In the genomic region with DNA sequence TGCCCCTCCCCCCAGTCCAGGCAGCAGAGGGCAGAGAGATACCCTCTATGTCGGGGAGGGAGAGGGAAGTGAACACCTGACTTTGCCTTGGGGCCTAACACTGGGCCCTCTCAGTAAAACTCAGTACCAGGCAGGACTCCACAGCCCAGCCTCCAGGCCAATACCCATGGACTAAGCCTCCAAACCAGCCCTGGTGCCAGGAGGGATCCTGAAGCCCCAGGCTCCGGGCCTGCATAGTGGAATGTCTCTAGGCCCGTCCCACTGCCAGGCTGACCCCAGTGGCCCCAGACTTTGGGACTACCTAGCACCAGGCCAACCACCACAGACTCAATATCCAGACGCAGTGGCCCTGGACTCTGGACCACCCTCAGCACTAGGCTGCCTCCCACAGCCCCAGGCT, we compare ENCODE assay signal across 24 cellular contexts.
"Had no signal": no experiment of that assay in that cellular context is flagged by ENCODE, and none has a peak within 500 bp of the region (broad histone marks: within the 10 kb centered on the region; RNA-seq: fewer than 3 reads in every experiment).

No MANE protein-coding gene starts in this region.

- H3K9me3 Mint-ChIP-seq: dendritic cell treated with granulocyte-macrophage colony-stimulating factor and Interleukin-4, amounts not matched to agents 40 ng/mL and 50 ng/mL, for 4 days; effector memory CD8-positive, alpha-beta T cell had no signal

- H3K27me3 ChIP-seq: colonic mucosa, gastrocnemius medialis, heart right ventricle, left lung had no signal

- H3K9me3 ChIP-seq: colonic mucosa, esophagus squamous epithelium, gastrocnemius medialis, lower lobe of right lung, mucosa of descending colon had no signal

- H3K4me3 Mint-ChIP-seq: dendritic cell treated with granulocyte-macrophage colony-stimulating factor and Interleukin-4, amounts not matched to agents 40 ng/mL and 50 ng/mL, for 4 days; effector memory CD8-positive, alpha-beta T cell; endodermal cell; mesothelial cell of epicardium; naive B cell had no signal

- H3K27ac Mint-ChIP-seq: dendritic cell treated with granulocyte-macrophage colony-stimulating factor and Interleukin-4, amounts not matched to agents 40 ng/mL and 50 ng/mL, for 4 days; effector memory CD8-positive, alpha-beta T cell; endodermal cell; mesothelial cell of epicardium; naive B cell had no signal

- H3K4me1 ChIP-seq: colonic mucosa, gastrocnemius medialis, left lung had no signal

- H3K27ac ChIP-seq: colonic mucosa, epithelial cell of prostate, esophagus squamous epithelium, gastrocnemius medialis, heart right ventricle, left lung, lower lobe of right lung had no signal

- H3K36me3 Mint-ChIP-seq: mesothelial cell of epicardium, naive B cell had no signal

- ATAC-seq: effector memory CD8-positive, alpha-beta T cell; esophagus mucosa; gastrocnemius medialis; heart right ventricle; left cardiac atrium; left lung; left ventricle myocardium superior; mucosa of descending colon had no signal

- DNase-seq: colonic mucosa; cortex of kidney; effector CD8-positive, alpha-beta T cell; effector memory CD8-positive, alpha-beta T cell; erythroblast; esophagus squamous epithelium; foreskin fibroblast; foreskin melanocyte; gastrocnemius medialis; glutamatergic neuron; heart right ventricle; hippocampal formation; left cardiac atrium; left lung; left ventricle myocardium superior; lower lobe of right lung; mesenchymal stem cell; mucosa of descending colon; naive B cell had no signal
